15 cellular contexts compared by ENCODE assay signal in the genomic region with DNA sequence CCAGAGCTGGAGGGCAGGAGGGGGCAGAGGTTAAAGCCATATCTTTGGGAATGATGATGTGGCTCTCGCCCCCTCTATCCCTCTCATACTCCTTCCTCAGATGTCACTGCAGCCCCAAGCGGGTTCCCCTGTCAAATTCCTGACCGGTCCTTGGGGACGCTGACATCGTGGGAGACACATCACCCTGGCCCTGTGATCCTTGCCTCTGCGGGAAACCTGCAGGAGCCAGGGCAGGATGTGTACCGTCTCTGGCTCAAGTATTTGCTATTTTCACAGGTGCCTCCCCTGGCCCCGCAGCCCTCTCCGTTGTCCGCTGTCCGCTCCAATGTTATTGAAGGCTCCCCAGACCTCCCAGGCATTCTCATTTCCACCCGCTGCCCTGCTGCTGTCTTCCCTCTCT.
"Had no signal": no experiment of that assay in that cellular context is flagged by ENCODE, and none has a peak within 500 bp of the region (broad histone marks: within the 10 kb centered on the region; RNA-seq: fewer than 3 reads in every experiment).

No MANE protein-coding gene starts in this region.

- H3K4me1 Mint-ChIP-seq: activated B cell treated with CpG ODN at 0.5 μM for 24 hours; activated naive CD8-positive, alpha-beta T cell treated with anti-CD3 and anti-CD28 coated beads, Interleukin-2, amount 10 ng/mL, durations not matched to agents 7 days and 5 days; stimulated activated memory B cell treated with anti-CD40 and anti-IgM and Interleukin-4, amounts not matched to agents 10 μg/mL and 1 μg/mL and 100 μg/mL, for 72 hours; T-helper 17 cell had no signal

- ATAC-seq: left colon, right cardiac atrium, T-helper 17 cell had no signal

- H3K9me3 Mint-ChIP-seq: activated B cell treated with CpG ODN at 0.5 μM for 24 hours; activated naive CD8-positive, alpha-beta T cell treated with anti-CD3 and anti-CD28 coated beads, Interleukin-2, amount 10 ng/mL, durations not matched to agents 7 days and 5 days; activated T-helper 1 cell treated with anti-CD3 and anti-CD28 coated beads, Interleukin-12 subunit alpha, Interleukin-12 subunit beta, Interleukin-2, Interleukin-4 antibody, amounts not matched to agents 30 ng/mL and 10 ng/mL and 1 ng/mL, durations not matched to agents 14 hours and 24 hours and 36 hours had no signal

- DNase-seq: activated B cell treated with CpG ODN at 0.5 μM for 24 hours; activated CD4-positive, alpha-beta T cell treated with anti-CD3 and anti-CD28 coated beads for 48 hours; activated naive CD8-positive, alpha-beta T cell treated with anti-CD3 and anti-CD28 coated beads, Interleukin-2, amount 10 ng/mL, durations not matched to agents 7 days and 5 days; anterior cingulate cortex; left colon; nucleus accumbens; stimulated activated CD4-positive, alpha-beta T cell treated with anti-CD3 and anti-CD28 coated beads, Interleukin-1b, Interleukin-23, amount 100 ng/mL, for 48 hours; T-helper 17 cell; tibial artery; uterus had no signal

- H3K27ac ChIP-seq: cardiac muscle cell, tibial artery, uterus had no signal

- H3K27ac Mint-ChIP-seq: activated B cell treated with CpG ODN at 0.5 μM for 24 hours; activated naive CD8-positive, alpha-beta T cell treated with anti-CD3 and anti-CD28 coated beads, Interleukin-2, amount 10 ng/mL, durations not matched to agents 7 days and 5 days; activated T-helper 1 cell treated with anti-CD3 and anti-CD28 coated beads, Interleukin-12 subunit alpha, Interleukin-12 subunit beta, Interleukin-2, Interleukin-4 antibody, amounts not matched to agents 30 ng/mL and 10 ng/mL and 1 ng/mL, durations not matched to agents 14 hours and 24 hours and 36 hours; stimulated activated memory B cell treated with anti-CD40 and anti-IgM and Interleukin-4, amounts not matched to agents 10 μg/mL and 1 μg/mL and 100 μg/mL, for 72 hours; T-helper 17 cell had no signal

- H3K36me3 ChIP-seq: cardiac muscle cell, tibial artery, uterus had no signal

- H3K4me3 ChIP-seq: cardiac muscle cell, lung, tibial artery, uterus had no signal

- H3K4me1 ChIP-seq: uterus had no signal

- H3K4me3 Mint-ChIP-seq: activated B cell treated with CpG ODN at 0.5 μM for 24 hours; activated naive CD8-positive, alpha-beta T cell treated with anti-CD3 and anti-CD28 coated beads, Interleukin-2, amount 10 ng/mL, durations not matched to agents 7 days and 5 days; activated T-helper 1 cell treated with anti-CD3 and anti-CD28 coated beads, Interleukin-12 subunit alpha, Interleukin-12 subunit beta, Interleukin-2, Interleukin-4 antibody, amounts not matched to agents 30 ng/mL and 10 ng/mL and 1 ng/mL, durations not matched to agents 14 hours and 24 hours and 36 hours; stimulated activated memory B cell treated with anti-CD40 and anti-IgM and Interleukin-4, amounts not matched to agents 10 μg/mL and 1 μg/mL and 100 μg/mL, for 72 hours; T-helper 17 cell had no signal

- H3K9me3 ChIP-seq: tibial artery, uterus had no signal

- H3K36me3 Mint-ChIP-seq: activated naive CD8-positive, alpha-beta T cell treated with anti-CD3 and anti-CD28 coated beads, Interleukin-2, amount 10 ng/mL, durations not matched to agents 7 days and 5 days; stimulated activated memory B cell treated with anti-CD40 and anti-IgM and Interleukin-4, amounts not matched to agents 10 μg/mL and 1 μg/mL and 100 μg/mL, for 72 hours had no signal

- H3K27me3 ChIP-seq: cardiac muscle cell had no signal
